18 cellular contexts compared by ENCODE assay signal in the genomic region with DNA sequence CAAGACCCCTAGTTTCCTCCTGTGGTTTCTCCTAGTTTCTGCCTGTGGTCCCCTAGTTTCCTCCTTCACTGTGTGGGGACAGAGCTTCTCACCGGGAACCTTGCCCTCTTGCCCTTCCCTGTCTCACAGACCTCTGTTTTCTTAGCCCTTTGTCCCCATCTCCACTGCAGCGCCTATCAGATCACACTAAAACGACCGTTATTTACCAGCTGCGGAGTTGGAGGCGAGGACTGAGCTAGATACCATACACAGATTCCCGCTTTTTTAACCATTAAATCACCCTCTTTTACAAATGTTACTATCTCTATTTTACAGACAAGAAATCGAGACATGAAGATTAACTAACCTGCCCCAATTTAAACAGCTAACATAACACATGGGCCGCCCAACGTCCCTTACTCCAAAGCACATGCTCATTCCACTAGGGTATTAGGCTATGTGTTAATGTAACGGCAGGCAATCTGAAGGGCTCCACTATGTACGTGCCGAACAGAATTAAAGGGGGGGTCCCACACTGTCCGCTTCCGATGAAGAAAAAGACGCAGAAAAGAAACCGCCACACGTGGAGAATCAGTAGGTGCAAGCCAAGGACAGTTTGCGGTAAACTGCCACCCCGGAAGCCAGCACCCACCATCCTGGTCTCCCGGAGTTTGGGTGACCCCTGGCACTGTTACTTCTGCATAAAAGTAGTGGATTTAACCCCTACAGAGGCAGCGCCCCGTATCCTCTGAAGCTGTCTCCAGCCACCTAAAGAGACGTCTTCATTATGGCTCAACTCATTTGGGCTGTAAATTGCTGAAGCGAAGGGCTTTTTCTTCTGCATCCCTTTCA. TPM values are rescaled to one million over a fixed set of nuclear protein-coding genes. Genes with fewer than 3 reads are reported as not detected.
DNase-seq lines count a peak whose midpoint lies in the region; ATAC-seq and TF ChIP-seq lines count a peak whose summit lies in the region.
"Had no signal": no experiment of that assay in that cellular context is flagged by ENCODE, and none has a peak within 500 bp of the region (broad histone marks: within the 10 kb centered on the region; RNA-seq: fewer than 3 reads in every experiment).

No MANE protein-coding gene starts in this region.

- H3K9me3 Mint-ChIP-seq in Caco-2 (ENCODE audit: unreplicated experiment) (no peaks in the 10 kb centered on the region), mesothelial cell of epicardium (no peaks in the 10 kb centered on the region)
- H3K9me3 Mint-ChIP-seq in activated T-helper 17 cell treated with anti-CD3 and anti-CD28 coated beads, Interleukin-2, amount 50 U/mL, for 72 hours = no peaks in the 10 kb centered on the region

- peaks cover 22% of the 10 kb centered on the region for H4K20me1 ChIP-seq in BLaER1

- H3K4me1 ChIP-seq in BLaER1 (peaks cover 29% of the 10 kb centered on the region), Caco-2 (peaks cover 15% of the 10 kb centered on the region)

- H3K27me3 ChIP-seq in BLaER1 (peaks cover 24% of the 10 kb centered on the region), Caco-2 (replicated peaks; ENCODE audit: control insufficient read depth, insufficient read depth, low read length) (no peaks in the 10 kb centered on the region)
- H3K27me3 ChIP-seq: adrenal gland, BE2C had no signal

- peaks cover 12% of the 10 kb centered on the region for H3K36me3 ChIP-seq in BLaER1
- H3K36me3 ChIP-seq in Caco-2 (ENCODE audit: control insufficient read depth, insufficient read depth, low read length) = no peaks in the 10 kb centered on the region; the same call in 1 of the 2 replicates

- TF ChIP-seq CTCF in Caco-2 (IDR thresholded peaks at IDR 0.05; ENCODE audit: insufficient read depth in 1 of 2, low read depth in 1 of 2, low read length in 1 of 2, severe bottlenecking in 1 of 2, unreplicated experiment in 1 of 2) = no peak
- TF ChIP-seq CTCF in mesothelial cell of epicardium (IDR thresholded peaks at IDR 0.05; ENCODE audit: unreplicated experiment) = no peak
- TF ChIP-seq CTCF in lower leg skin (IDR thresholded peaks at IDR 0.05) = no peak

- H3K27ac ChIP-seq in BLaER1 = no peak overlapping the region
- H3K27ac ChIP-seq: adrenal gland had no signal

- ATAC-seq in activated T-helper 17 cell treated with anti-CD3 and anti-CD28 coated beads, Interleukin-2, amount 50 U/mL, for 72 hours (replicated peaks) = no peak
- no peak for ATAC-seq in HG03139 (IDR thresholded peaks at IDR 0.05; ENCODE audit: unreplicated experiment)
- ATAC-seq: GM12878 had no signal

- H3K4me2 ChIP-seq in BLaER1 = peak overlapping the region; percentile 20

- peaks cover 9% of the 10 kb centered on the region for H3K27me3 Mint-ChIP-seq in Caco-2 (ENCODE audit: insufficient read depth, unreplicated experiment)
- H3K27me3 Mint-ChIP-seq in activated T-helper 17 cell treated with anti-CD3 and anti-CD28 coated beads, Interleukin-2, amount 50 U/mL, for 72 hours = no peaks in the 10 kb centered on the region
- peaks cover 8% of the 10 kb centered on the region for H3K27me3 Mint-ChIP-seq in mesothelial cell of epicardium (ENCODE audit: low read depth)

- peaks cover 16% of the 10 kb centered on the region for H3K4me1 Mint-ChIP-seq in Caco-2 (ENCODE audit: low read depth, unreplicated experiment)
- H3K4me1 Mint-ChIP-seq in activated T-helper 17 cell treated with anti-CD3 and anti-CD28 coated beads, Interleukin-2, amount 50 U/mL, for 72 hours = peaks cover 14% of the 10 kb centered on the region
- peaks cover 22% of the 10 kb centered on the region for H3K4me1 Mint-ChIP-seq in mesothelial cell of epicardium

- H3K4me3 ChIP-seq in BLaER1 (no peak overlapping the region), Caco-2 (ENCODE audit: low read depth, low read length) (no peak overlapping the region), lower leg skin (ENCODE audit: low read depth, poor library complexity, severe bottlenecking) (no peak overlapping the region)
- H3K4me3 ChIP-seq: adrenal gland, GM12878 had no signal

- CTCF ChIA-PET in Caco-2 (lab: Charles Lee) = interaction anchor here (0.7 kb wide), 2 partner anchors 248 to 432 kb away, joined by 3 read pairs; no protein-coding TSS in a partner anchor

- no TSS peak for BruUV-seq in Caco-2 (replicated peaks; lab: Mats Ljungman, UMichigan)

- H3K9me3 ChIP-seq in BLaER1 = no peaks in the 10 kb centered on the region
- H3K9me3 ChIP-seq in Caco-2 = no peaks in the 10 kb centered on the region
- H3K9me3 ChIP-seq: adrenal gland, BE2C had no signal

- H3K4me3 Mint-ChIP-seq in Caco-2 (ENCODE audit: unreplicated experiment) (peak overlapping the region; percentile 75), mesothelial cell of epicardium (peak overlapping the region; percentile 69)
- peak overlapping the region; percentile 50 for H3K4me3 Mint-ChIP-seq in activated T-helper 17 cell treated with anti-CD3 and anti-CD28 coated beads, Interleukin-2, amount 50 U/mL, for 72 hours

- TF ChIP-seq POLR2A in lower leg skin (IDR thresholded peaks at IDR 0.05) = no peak

- DNase-seq in Caco-2 = no peak
- no peak for DNase-seq in mesothelial cell of epicardium (ENCODE audit: low spot score in 2 of 2, unreplicated experiment in 2 of 2)
- no peak for DNase-seq in lower leg skin (ENCODE audit: low spot score in 2 of 2)
- no peak for DNase-seq in NCI-H2081 treated with DMSO at 0.1 percent for 48 hours (lab: John Stamatoyannopoulos, UW)
- DNase-seq in 8988T = no peak
- DNase-seq: activated CD4-positive, alpha-beta T cell treated with anti-CD3 and anti-CD28 coated beads, Interleukin-2, amount 50 U/mL, for 4 hours; adrenal gland; BE2C; kidney; NCI-H748 treated with DMSO at 0.1 percent for 48 hours had no signal

- 80 to 81% methylated on average over 25 of the region's 25 CpGs for WGBS in lower leg skin, 2 donors

- intact Hi-C loops in Caco-2 (cut with micrococcal nuclease; ENCODE audit: unreplicated experiment) (no loop called here), lower leg skin (cut with DNase I; ENCODE audit: low total_unique reads) (no loop called here)

- no peak overlapping the region for H3K9ac ChIP-seq in BLaER1

- H3K36me3 Mint-ChIP-seq in Caco-2 (ENCODE audit: insufficient read depth, unreplicated experiment) (peaks cover 27% of the 10 kb centered on the region), mesothelial cell of epicardium (peaks cover 3% of the 10 kb centered on the region)
- peaks cover 21% of the 10 kb centered on the region for H3K36me3 Mint-ChIP-seq in activated T-helper 17 cell treated with anti-CD3 and anti-CD28 coated beads, Interleukin-2, amount 50 U/mL, for 72 hours (ENCODE audit: low read depth)

- H3K27ac Mint-ChIP-seq in Caco-2 (ENCODE audit: unreplicated experiment) (no peak overlapping the region), mesothelial cell of epicardium (peak overlapping the region; percentile 11)
- H3K27ac Mint-ChIP-seq in activated T-helper 17 cell treated with anti-CD3 and anti-CD28 coated beads, Interleukin-2, amount 50 U/mL, for 72 hours = no peak overlapping the region

- POLR2A ChIA-PET in Caco-2 (lab: Charles Lee) = interaction anchor here (0.8 kb wide), 1 partner anchor 1205 kb away, joined by 7 read pairs; no protein-coding TSS in a partner anchor

RNA-seq across cellular contexts. Expression of gene FKBP4, which starts 1.9 kb away (rescaled TPM):
- total RNA-seq in Caco-2 (2022) (118 and 136 TPM in 2 replicates), mesothelial cell of epicardium (84.7 to 98.4 TPM (median 93.3 TPM) in 3 replicates), lower leg skin (10 to 100 TPM; 43.1 to 65.0 (median 50.2) TPM)
- total RNA-seq in activated T-helper 17 cell treated with anti-CD3 and anti-CD28 coated beads, Interleukin-2, amount 50 U/mL, for 72 hours = 100 to 1,000 TPM in 1 of 2 donors, 10 to 100 TPM in 1; 78.9 to 166 TPM

RNA-seq across cellular contexts. Expression of gene ITFG2, which starts 19.6 kb away (rescaled TPM):
- total RNA-seq in Caco-2 (2022) (52.6 and 58.5 TPM in 2 replicates), mesothelial cell of epicardium (57.4 to 60.0 TPM (median 59.3 TPM) in 3 replicates), lower leg skin (10 to 100 TPM; 13.9 to 36.1 (median 27.5) TPM)
- 10 to 100 TPM; 34.8 to 43.8 TPM for total RNA-seq in activated T-helper 17 cell treated with anti-CD3 and anti-CD28 coated beads, Interleukin-2, amount 50 U/mL, for 72 hours

RNA-seq across cellular contexts. Expression of gene NRIP2, which starts 42.0 kb away (rescaled TPM):
- not detected in 2 replicates for total RNA-seq in Caco-2 (2022)
- total RNA-seq in activated T-helper 17 cell treated with anti-CD3 and anti-CD28 coated beads, Interleukin-2, amount 50 U/mL, for 72 hours = not detected
- total RNA-seq in mesothelial cell of epicardium = 0.14 TPM in 1 of 3 replicates, not detected in the others
- total RNA-seq in lower leg skin = 1 to 10 TPM in 2 of 4 donors, under 1 TPM in 2; 0.17 to 1.9 (median 0.79) TPM
- total RNA-seq: Daoy; epithelial cell of proximal tubule; GM12878; RPMI7951; T-helper 1 cell treated with Interleukin-12 subunit alpha and Interleukin-12 subunit beta and Interleukin-4 antibody, amounts not matched to agents 30 ng/mL and 1 ng/mL, for 36 hours had no signal
